Comparison of ENCODE assay signal across 1 cellular context in genomic region chr11:86192858-86193257, GRCh38.
TF ChIP-seq lines count a peak whose summit lies in the region.

No MANE protein-coding gene starts in this region.

TF ChIP-seq in liver, 16 proteins besides CTCF, POLR2A, EP300 and RAD21 (continued from another document):
- TF ChIP-seq, protein P1, sequence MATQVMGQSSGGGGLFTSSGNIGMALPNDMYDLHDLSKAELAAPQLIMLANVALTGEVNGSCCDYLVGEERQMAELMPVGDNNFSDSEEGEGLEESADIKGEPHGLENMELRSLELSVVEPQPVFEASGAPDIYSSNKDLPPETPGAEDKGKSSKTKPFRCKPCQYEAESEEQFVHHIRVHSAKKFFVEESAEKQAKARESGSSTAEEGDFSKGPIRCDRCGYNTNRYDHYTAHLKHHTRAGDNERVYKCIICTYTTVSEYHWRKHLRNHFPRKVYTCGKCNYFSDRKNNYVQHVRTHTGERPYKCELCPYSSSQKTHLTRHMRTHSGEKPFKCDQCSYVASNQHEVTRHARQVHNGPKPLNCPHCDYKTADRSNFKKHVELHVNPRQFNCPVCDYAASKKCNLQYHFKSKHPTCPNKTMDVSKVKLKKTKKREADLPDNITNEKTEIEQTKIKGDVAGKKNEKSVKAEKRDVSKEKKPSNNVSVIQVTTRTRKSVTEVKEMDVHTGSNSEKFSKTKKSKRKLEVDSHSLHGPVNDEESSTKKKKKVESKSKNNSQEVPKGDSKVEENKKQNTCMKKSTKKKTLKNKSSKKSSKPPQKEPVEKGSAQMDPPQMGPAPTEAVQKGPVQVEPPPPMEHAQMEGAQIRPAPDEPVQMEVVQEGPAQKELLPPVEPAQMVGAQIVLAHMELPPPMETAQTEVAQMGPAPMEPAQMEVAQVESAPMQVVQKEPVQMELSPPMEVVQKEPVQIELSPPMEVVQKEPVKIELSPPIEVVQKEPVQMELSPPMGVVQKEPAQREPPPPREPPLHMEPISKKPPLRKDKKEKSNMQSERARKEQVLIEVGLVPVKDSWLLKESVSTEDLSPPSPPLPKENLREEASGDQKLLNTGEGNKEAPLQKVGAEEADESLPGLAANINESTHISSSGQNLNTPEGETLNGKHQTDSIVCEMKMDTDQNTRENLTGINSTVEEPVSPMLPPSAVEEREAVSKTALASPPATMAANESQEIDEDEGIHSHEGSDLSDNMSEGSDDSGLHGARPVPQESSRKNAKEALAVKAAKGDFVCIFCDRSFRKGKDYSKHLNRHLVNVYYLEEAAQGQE (IDR thresholded peaks at IDR 0.05) = no peak
- TF ChIP-seq TAF1 (conservative IDR thresholded peaks at IDR 0.05) = no peak
- TF ChIP-seq HNF4A (conservative IDR thresholded peaks at IDR 0.05) = no peak
- TF ChIP-seq FOXA2 (IDR thresholded peaks at IDR 0.05) = no peak
- no peak for TF ChIP-seq SP1 (IDR thresholded peaks at IDR 0.05)
